Comparison of ENCODE assay signal across 1 cellular context in the genomic region with DNA sequence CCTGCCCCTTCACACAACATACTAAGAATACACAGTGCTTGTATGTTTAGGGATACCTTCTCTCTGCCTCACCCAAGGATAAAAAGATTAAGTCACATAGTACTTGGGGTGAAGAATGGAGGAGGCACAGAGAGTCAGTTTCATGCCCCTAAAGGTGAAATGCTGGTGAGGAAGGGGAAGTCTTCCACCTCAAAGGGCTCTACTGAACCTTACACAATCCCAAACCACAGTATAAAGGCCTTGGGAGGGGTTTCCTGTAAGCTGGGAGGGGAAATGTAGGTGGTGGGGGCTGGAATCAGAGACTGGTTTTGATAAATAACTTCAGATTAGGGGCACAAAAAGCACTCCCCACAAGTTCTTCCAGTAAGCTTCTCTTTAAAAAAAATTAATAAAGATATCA.
TF ChIP-seq lines count a peak whose summit lies in the region.

No MANE protein-coding gene starts in this region.

TF ChIP-seq in HEK293T, 16 proteins besides CTCF, POLR2A, EP300 and RAD21 (continued from another document):
- no peak for TF ChIP-seq CTBP1 (IDR thresholded peaks at IDR 0.05; ENCODE audit: borderline replicate concordance)
- no peak for TF ChIP-seq BHLHE40 (IDR thresholded peaks at IDR 0.05; ENCODE audit: borderline replicate concordance)
- no peak for TF ChIP-seq SP1 (IDR thresholded peaks at IDR 0.05)
- no peak for TF ChIP-seq FOXM1 (IDR thresholded peaks at IDR 0.05; ENCODE audit: borderline replicate concordance)
- TF ChIP-seq NFRKB (IDR thresholded peaks at IDR 0.05) = no peak
